ENCODE assay signal across 12 cellular contexts in genomic region chr22:45511847-45512261, GRCh38. TPM values are rescaled to one million over a fixed set of nuclear protein-coding genes. Genes with fewer than 3 reads are reported as not detected.
DNase-seq lines count a peak whose midpoint lies in the region; ATAC-seq, FAIRE-seq and TF ChIP-seq lines count a peak whose summit lies in the region.
"Had no signal": no experiment of that assay in that cellular context is flagged by ENCODE, and none has a peak within 500 bp of the region (broad histone marks: within the 10 kb centered on the region; RNA-seq: fewer than 3 reads in every experiment).

No MANE protein-coding gene starts in this region.

- peak; percentile 75 for DNase-seq in HFF-Myc (ENCODE audit: extremely low read depth, low read depth)
- DNase-seq in right lobe of liver: no peak
- no peak for DNase-seq in thoracic aorta (ENCODE audit: low spot score)
- DNase-seq in LoVo (ENCODE audit: low spot score): no peak
- no peak for DNase-seq in SW 1271 (lab: John Stamatoyannopoulos, UW)
- DNase-seq in NCI-H2227 treated with DMSO at 0.1 percent for 48 hours (lab: John Stamatoyannopoulos, UW): no peak
- no peak for DNase-seq in NCI-H2081 treated with DMSO at 0.1 percent for 48 hours (lab: John Stamatoyannopoulos, UW)
- DNase-seq: foreskin keratinocyte; GOT3; KBM-7; stimulated activated CD4-positive, alpha-beta T cell treated with anti-CD3 and anti-CD28 coated beads, Interleukin-15, amount 100 ng/mL, for 24 hours had no signal

- H3K27ac ChIP-seq in right lobe of liver: peak overlapping the region in 1 of 3 donors; percentile 1
- peak overlapping the region; percentile 79 to 80 for H3K27ac ChIP-seq in thoracic aorta
- H3K27ac ChIP-seq: foreskin keratinocyte had no signal

- H3K36me3 ChIP-seq in right lobe of liver (no peaks in the 10 kb centered on the region), thoracic aorta (no peaks in the 10 kb centered on the region)

- TF ChIP-seq CTCF in HFF-Myc (IDR thresholded peaks at IDR 0.05; ENCODE audit: low read depth, low read length, missing control alignments) (no peak), right lobe of liver (IDR thresholded peaks at IDR 0.05) (no peak), thoracic aorta (IDR thresholded peaks at IDR 0.05) (no peak)

- ATAC-seq in right lobe of liver (peak in 3 of 4 donors; percentile 48 to 79 (median 49)), thoracic aorta (ENCODE audit: insufficient number of reproducible peaks, low FRiP score, low read depth) (no peak)
- ATAC-seq: foreskin keratinocyte had no signal

- intact Hi-C loops in right lobe of liver (cut with DNase I): no loop called here

- H3K4me3 ChIP-seq in HFF-Myc (replicated peaks; ENCODE audit: low read depth, low read length) (no peak overlapping the region), right lobe of liver (no peak overlapping the region), thoracic aorta (no peak overlapping the region)

- H3K4me1 ChIP-seq in right lobe of liver: peaks cover 0 to 6% (median 0%) of the 10 kb centered on the region in 4 donors
- peaks cover 21 to 73% of the 10 kb centered on the region in 2 donors for H3K4me1 ChIP-seq in thoracic aorta (ENCODE audit: control insufficient read depth in 1 of 2, low read depth in 2 of 2)

- no peaks in the 10 kb centered on the region for H3K27me3 ChIP-seq in right lobe of liver
- no peaks in the 10 kb centered on the region for H3K27me3 ChIP-seq in thoracic aorta (replicated peaks; ENCODE audit: insufficient read depth)
- H3K27me3 ChIP-seq: foreskin keratinocyte had no signal

- no peak for TF ChIP-seq POLR2A in right lobe of liver (IDR thresholded peaks at IDR 0.05)

- H3K9me3 ChIP-seq in right lobe of liver (no peaks in the 10 kb centered on the region), thoracic aorta (no peaks in the 10 kb centered on the region)

- FAIRE-seq in endometrium (lab: Jason Lieb, UNC): peak; percentile 70

- 41% methylated on average over 4 of the region's 8 CpGs for WGBS in right lobe of liver (ENCODE audit: insufficient coverage, low coverage, low lambda C conversion rate, missing lambda C conversion rate)

RNA-seq across cellular contexts. Expression of gene FBLN1, which starts 9.2 kb away (rescaled TPM):
- total RNA-seq in right lobe of liver: 1 to 10 TPM; 1.6 to 6.6 (median 3.4) TPM
- 100 to 1,000 TPM; 587 to 972 TPM for total RNA-seq in thoracic aorta

Comparison
In these comparisons a context has a peak if more than half of its experiments do, and no peak if none do; other contexts are left out.
1. RNA of gene FBLN1, which starts 9.2 kb away (total RNA-seq): 587 to 972 TPM in thoracic aorta; 1.6 to 6.6 TPM in right lobe of liver; every median in the first group is over 10 times any median in the second.